ENCODE assay signal across 20 cellular contexts in the genomic region with DNA sequence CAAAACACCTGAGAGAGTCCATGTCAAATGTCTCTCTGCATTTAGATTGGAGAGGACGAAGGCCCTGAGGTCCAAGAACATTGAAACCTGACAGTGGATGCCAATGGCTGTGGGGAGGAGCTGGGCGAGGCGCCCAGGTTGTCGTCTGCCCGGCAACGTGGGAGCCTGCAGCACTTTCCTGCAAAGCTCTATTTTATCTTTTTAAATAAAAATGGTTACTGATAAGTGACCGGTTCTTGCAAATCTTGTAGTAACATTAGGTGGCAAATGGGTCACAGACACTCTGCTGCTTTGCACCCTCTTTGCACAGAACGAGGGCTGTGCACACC.
"Had no signal": no experiment of that assay in that cellular context is flagged by ENCODE, and none has a peak within 500 bp of the region (broad histone marks: within the 10 kb centered on the region; RNA-seq: fewer than 3 reads in every experiment).

No MANE protein-coding gene starts in this region.

- H3K36me3 ChIP-seq: brain microvascular endothelial cell had no signal

- ATAC-seq: activated T-cell treated with anti-CD3 and anti-CD28 coated beads, Interleukin-2, amount 50 U/mL, for 72 hours; PC-3 had no signal

- DNase-seq: activated B cell treated with CpG ODN at 0.5 μM for 24 hours; activated CD4-positive, alpha-beta memory T cell treated with anti-CD3 and anti-CD28 coated beads for 36 hours; activated CD4-positive, alpha-beta T cell treated with anti-CD3 and anti-CD28 coated beads for 1 hour; activated CD4-positive, alpha-beta T cell treated with anti-CD3 and anti-CD28 coated beads, Interleukin-2, amount 10 ng/mL, durations not matched to agents 24 days and 14 days; activated gamma-delta T cell treated with Interleukin-2 at 50 U/mL for 16 hours; activated naive CD4-positive, alpha-beta T cell treated with anti-CD3 and anti-CD28 coated beads, Interleukin-2, amount 10 ng/mL, durations not matched to agents 7 days and 5 days; activated naive CD8-positive, alpha-beta T cell treated with anti-CD3 and anti-CD28 coated beads for 36 hours; activated T-cell treated with anti-CD3 and anti-CD28 coated beads, Interleukin-2, amount 50 U/mL, for 72 hours; brain microvascular endothelial cell; Kasumi-1; KBM-7; NCI-H1105 treated with DMSO at 0.1 percent for 48 hours; NCI-H1436 treated with DMSO at 0.1 percent for 48 hours; NCI-H187; NCI-H2081; NCI-H510A treated with DMSO at 0.1 percent for 48 hours; NCI-H69; PC-3; SHP77; T-helper 9 cell had no signal

- H3K27ac ChIP-seq: brain microvascular endothelial cell had no signal

- H3K27me3 ChIP-seq: brain microvascular endothelial cell had no signal
